8 cellular contexts compared by ENCODE assay signal in the genomic region with DNA sequence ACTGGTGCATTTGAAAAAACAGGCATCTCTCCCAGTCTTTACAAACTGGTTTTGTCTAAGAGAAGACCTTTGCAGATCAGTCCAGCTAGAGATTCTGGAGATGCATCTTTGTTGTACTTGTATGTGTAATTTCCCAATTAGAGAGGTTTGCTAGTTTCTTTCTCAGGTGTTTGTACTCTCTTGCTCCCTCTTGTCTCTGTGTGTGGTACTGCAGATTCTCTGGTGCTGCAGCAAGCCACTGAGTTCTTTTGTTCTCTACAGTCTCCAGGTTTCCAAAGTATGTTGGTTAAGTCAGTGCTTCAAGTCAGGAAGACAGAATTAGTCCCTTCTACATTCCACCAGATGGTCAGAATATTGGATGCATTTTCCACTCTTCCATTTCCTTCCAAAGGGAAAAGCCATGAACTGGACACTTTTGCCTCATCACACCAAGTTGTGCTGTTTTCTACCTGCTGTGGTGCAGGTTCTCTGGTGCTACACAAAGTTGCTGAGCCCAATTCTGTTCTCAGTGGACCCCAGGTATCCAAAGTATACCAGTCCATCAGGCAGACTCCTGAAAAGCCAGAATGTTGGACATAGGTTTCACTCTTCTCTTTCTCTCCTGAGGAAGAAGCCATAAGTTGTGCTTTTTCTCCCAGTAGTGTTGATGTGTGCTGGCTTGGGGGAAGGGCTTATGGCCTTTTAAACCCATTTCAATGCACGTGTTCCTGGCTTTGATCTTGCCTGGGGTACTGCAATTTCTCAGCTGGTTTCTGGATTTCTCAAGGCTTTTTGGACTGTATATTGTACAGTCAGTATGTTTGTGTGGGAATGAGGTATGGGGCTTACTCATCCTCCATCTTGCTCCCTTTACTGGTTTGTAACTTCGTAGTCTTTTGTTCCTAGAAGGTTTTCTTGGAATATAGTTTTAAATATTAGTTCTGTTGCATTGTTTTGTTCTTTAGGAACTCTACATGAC. TPM values are rescaled to one million over a fixed set of nuclear protein-coding genes. Genes with fewer than 3 reads are reported as not detected.
DNase-seq lines count a peak whose midpoint lies in the region; ATAC-seq and TF ChIP-seq lines count a peak whose summit lies in the region.

No MANE protein-coding gene starts in this region.

- H3K9me3 ChIP-seq in colonic mucosa (no peaks in the 10 kb centered on the region), parathyroid adenoma (ENCODE audit: control insufficient read depth, low read length) (no peaks in the 10 kb centered on the region)

- DNase-seq in ELR (ENCODE audit: low read depth) (peak; percentile 51), HCEC 1CT (peak; percentile 37), RWPE1 (ENCODE audit: low spot score) (peak; percentile 30), colonic mucosa (peak; percentile 31), T1000 (lab: John Stamatoyannopoulos, UW) (no peak), NCI-H1930 (lab: John Stamatoyannopoulos, UW) (no peak)

- H3K9ac ChIP-seq in colonic mucosa (ENCODE audit: low read depth in 2 of 2, low read length in 2 of 2) (no peak overlapping the region), parathyroid adenoma (no peak overlapping the region)

- H3K27ac ChIP-seq in RWPE1: no peak overlapping the region
- H3K27ac ChIP-seq in colonic mucosa: no peak overlapping the region
- H3K27ac ChIP-seq in parathyroid adenoma: no peak overlapping the region

- CTCF ChIA-PET in RWPE1 (lab: Yijun Ruan, JAX): no interaction called here

- H3K4me3 ChIP-seq in colonic mucosa (no peak overlapping the region), parathyroid adenoma (ENCODE audit: low read depth, low read length) (no peak overlapping the region)

- POLR2A ChIA-PET in RWPE1 (lab: Yijun Ruan, JAX; ENCODE audit: low non-redundant PET): no interaction called here

- no peak overlapping the region for H2AFZ ChIP-seq in parathyroid adenoma

- H3K27me3 ChIP-seq in colonic mucosa (no peaks in the 10 kb centered on the region), parathyroid adenoma (ENCODE audit: control insufficient read depth, insufficient read depth, low read length) (no peaks in the 10 kb centered on the region)

- peaks cover 62% of the 10 kb centered on the region for H3K79me2 ChIP-seq in parathyroid adenoma

- no peak for ATAC-seq in HG03460 (IDR thresholded peaks at IDR 0.05; ENCODE audit: unreplicated experiment)

- intact Hi-C loops in colonic mucosa (cut with DNase I): no loop called here

- H3K4me2 ChIP-seq in parathyroid adenoma (ENCODE audit: low read length): no peak overlapping the region

- H3K36me3 ChIP-seq in colonic mucosa (no peaks in the 10 kb centered on the region), parathyroid adenoma (ENCODE audit: control insufficient read depth, insufficient read depth, low read length) (no peaks in the 10 kb centered on the region)

- TF ChIP-seq CTCF in RWPE1 (conservative IDR thresholded peaks at IDR 0.05; ENCODE audit: low read depth): peak; percentile 35
- peak; percentile 45 for TF ChIP-seq CTCF in colonic mucosa (IDR thresholded peaks at IDR 0.05)
- TF ChIP-seq CTCF in parathyroid adenoma (IDR thresholded peaks at IDR 0.05): peak; percentile 47

- H3K4me1 ChIP-seq in colonic mucosa: no peaks in the 10 kb centered on the region
- H3K4me1 ChIP-seq in parathyroid adenoma: no peaks in the 10 kb centered on the region

RNA-seq across cellular contexts. Expression of a gene that starts 29.8 kb away (rescaled TPM):
- 10 to 100 TPM; 18.4 to 20.7 TPM for total RNA-seq in colonic mucosa

Comparison
In these comparisons a context has a peak if more than half of its experiments do, and no peak if none do; other contexts are left out.
1. DNase-seq: peak in ELR (single experiment), HCEC 1CT (single experiment), RWPE1 (single experiment) and colonic mucosa (single experiment); none in T1000 (single experiment) and NCI-H1930 (0 of 2).
2. Peak in every context shown above with its lines, with median percentiles within 50 percentile points of each other: CTCF ChIP-seq.